6 cellular contexts compared by ENCODE assay signal in genomic region chr5:120991569-120991968, GRCh38.
"Had no signal": no experiment of that assay in that cellular context is flagged by ENCODE, and none has a peak within 500 bp of the region (broad histone marks: within the 10 kb centered on the region; RNA-seq: fewer than 3 reads in every experiment).

No MANE protein-coding gene starts in this region.

- H3K27ac ChIP-seq: HL-60 had no signal

- ATAC-seq: HepG2, K562 had no signal

- DNase-seq: IMR-90, KBM-7 had no signal

- H3K36me3 Mint-ChIP-seq: IgD-negative memory B cell had no signal

- H3K27ac Mint-ChIP-seq: IgD-negative memory B cell had no signal

- H3K4me3 ChIP-seq: K562 had no signal

- H3K4me3 Mint-ChIP-seq: IgD-negative memory B cell had no signal

- H3K27me3 Mint-ChIP-seq: IgD-negative memory B cell had no signal

- H3K4me1 Mint-ChIP-seq: IgD-negative memory B cell had no signal
